In the genomic region with DNA sequence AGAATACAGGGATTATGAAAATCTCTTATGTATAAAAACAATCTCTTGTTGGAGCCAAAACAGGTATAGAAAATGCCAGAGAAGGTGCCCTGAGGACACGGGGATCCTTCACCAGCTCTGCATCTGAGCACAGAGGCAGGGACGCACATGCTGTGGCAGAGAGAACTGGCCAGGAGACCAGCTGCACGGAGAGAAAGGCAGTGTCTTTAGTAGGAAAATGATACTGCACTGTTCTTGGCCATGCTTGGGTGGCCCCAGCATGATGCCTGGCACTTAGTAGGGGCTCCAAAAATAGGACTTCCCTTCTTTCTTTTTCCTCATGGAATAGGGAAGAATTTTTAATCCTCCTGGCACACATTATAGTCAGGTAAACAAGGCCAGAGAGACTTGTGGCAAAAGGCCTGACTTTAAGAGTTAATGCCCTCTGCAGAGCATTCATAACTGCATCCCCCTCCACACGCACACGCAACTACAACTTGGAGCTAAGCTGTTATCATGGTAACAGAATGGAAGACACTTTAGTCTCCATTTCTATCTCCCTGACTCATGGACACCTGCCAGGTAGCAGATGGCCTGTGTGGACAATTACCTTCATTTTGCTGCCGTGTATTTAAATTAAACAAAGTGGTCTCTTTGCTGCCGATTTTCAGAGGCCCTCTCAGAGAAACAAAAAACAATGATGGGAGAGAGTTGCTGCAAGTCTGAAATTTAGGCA, we compare ENCODE assay signal across 11 cellular contexts. TPM values are rescaled to one million over a fixed set of nuclear protein-coding genes. Genes with fewer than 3 reads are reported as not detected.
DNase-seq lines count a peak whose midpoint lies in the region; ATAC-seq, FAIRE-seq and TF ChIP-seq lines count a peak whose summit lies in the region.
"Had no signal": no experiment of that assay in that cellular context is flagged by ENCODE, and none has a peak within 500 bp of the region (broad histone marks: within the 10 kb centered on the region; RNA-seq: fewer than 3 reads in every experiment).

No MANE protein-coding gene starts in this region.

- peak overlapping the region; percentile 43 for H3K27ac ChIP-seq in neural cell (ENCODE audit: low read length)
- H3K27ac ChIP-seq: sigmoid colon had no signal

- H3K4me2 ChIP-seq in neural cell (ENCODE audit: low read length): no peak overlapping the region

- no peak for DNase-seq in T-helper 2 cell treated with Interferon-gamma antibody and Interleukin-4, amounts not matched to agents 5 μg/mL and 100 μg/mL, for 36 hours (ENCODE audit: low spot score)
- DNase-seq in T-helper 2 cell (no peak), NCI-H1436 treated with DMSO at 0.1 percent for 48 hours (lab: John Stamatoyannopoulos, UW) (peak; percentile 57), NCI-H69 (lab: John Stamatoyannopoulos, UW) (peak; percentile 95), superior temporal gyrus (ENCODE audit: extremely low spot score) (no peak), urothelium cell line (ENCODE audit: low spot score) (no peak)
- DNase-seq: dermis blood vessel endothelial cell, natural killer cell, sigmoid colon had no signal

- no peaks in the 10 kb centered on the region for H3K9me3 ChIP-seq in neural cell (ENCODE audit: low read length)
- H3K9me3 ChIP-seq: sigmoid colon had no signal

- no peaks in the 10 kb centered on the region for H3K27me3 ChIP-seq in neural cell (ENCODE audit: insufficient read depth, low read depth, low read length)
- H3K27me3 ChIP-seq: sigmoid colon had no signal

- no peak for ATAC-seq in GM21529 (IDR thresholded peaks at IDR 0.05; ENCODE audit: unreplicated experiment)
- ATAC-seq: natural killer cell had no signal

- no peaks in the 10 kb centered on the region for H3K9me3 Mint-ChIP-seq in T-helper 2 cell treated with Interferon-gamma antibody and Interleukin-4, amounts not matched to agents 5 μg/mL and 100 μg/mL, for 36 hours
- H3K9me3 Mint-ChIP-seq: natural killer cell had no signal

- no peaks in the 10 kb centered on the region for H3K36me3 ChIP-seq in neural cell (ENCODE audit: insufficient read depth, low read length)
- H3K36me3 ChIP-seq: sigmoid colon had no signal

- H3K9ac ChIP-seq in neural cell (ENCODE audit: low read length): no peak overlapping the region

- no peaks in the 10 kb centered on the region for H3F3A ChIP-seq in neural cell (ENCODE audit: insufficient read depth, low read length, poor library complexity, severe bottlenecking)

- H3K27ac Mint-ChIP-seq in T-helper 2 cell treated with Interferon-gamma antibody and Interleukin-4, amounts not matched to agents 5 μg/mL and 100 μg/mL, for 36 hours: peak overlapping the region; percentile 50

- H3K4me3 Mint-ChIP-seq in T-helper 2 cell treated with Interferon-gamma antibody and Interleukin-4, amounts not matched to agents 5 μg/mL and 100 μg/mL, for 36 hours: no peak overlapping the region
- H3K4me3 Mint-ChIP-seq: natural killer cell had no signal

- no peak for TF ChIP-seq CTCF in neural cell (IDR thresholded peaks at IDR 0.05; ENCODE audit: poor library complexity, severe bottlenecking)

- no peak for TF ChIP-seq EP300 in neural cell (conservative IDR thresholded peaks at IDR 0.05; ENCODE audit: poor library complexity, severe bottlenecking)

- H3K79me2 ChIP-seq in neural cell (replicated peaks; ENCODE audit: insufficient read depth, low read length): no peaks in the 10 kb centered on the region

- no peak overlapping the region for H2AFZ ChIP-seq in neural cell (ENCODE audit: low read depth, low read length)

- H3K4me3 ChIP-seq in neural cell (ENCODE audit: low read length): no peak overlapping the region
- H3K4me3 ChIP-seq: sigmoid colon had no signal

- no peaks in the 10 kb centered on the region for H4K20me1 ChIP-seq in neural cell (ENCODE audit: insufficient read depth)

- FAIRE-seq in urothelium cell line (lab: Jason Lieb, UNC): no peak

- H3K36me3 Mint-ChIP-seq in T-helper 2 cell treated with Interferon-gamma antibody and Interleukin-4, amounts not matched to agents 5 μg/mL and 100 μg/mL, for 36 hours (ENCODE audit: low read depth): peaks cover 1% of the 10 kb centered on the region
- H3K36me3 Mint-ChIP-seq: natural killer cell had no signal

- H3K9me2 ChIP-seq in neural cell (ENCODE audit: insufficient read depth, low read length): no peaks in the 10 kb centered on the region

- H3K27me3 Mint-ChIP-seq in T-helper 2 cell treated with Interferon-gamma antibody and Interleukin-4, amounts not matched to agents 5 μg/mL and 100 μg/mL, for 36 hours (ENCODE audit: low read depth): no peaks in the 10 kb centered on the region

- no peak for TF ChIP-seq RAD21 in neural cell (conservative IDR thresholded peaks at IDR 0.05)

- peaks cover 28% of the 10 kb centered on the region for H3K4me1 Mint-ChIP-seq in T-helper 2 cell treated with Interferon-gamma antibody and Interleukin-4, amounts not matched to agents 5 μg/mL and 100 μg/mL, for 36 hours (ENCODE audit: low read depth)

TF ChIP-seq in neural cell, 6 proteins besides CTCF, POLR2A, EP300 and RAD21:
- no peak for TF ChIP-seq POLR2AphosphoS5 (IDR thresholded peaks at IDR 0.05)
- TF ChIP-seq EZH2 (IDR thresholded peaks at IDR 0.05; ENCODE audit: borderline replicate concordance, insufficient read depth, low read length, poor library complexity, severe bottlenecking): no peak
- TF ChIP-seq REST (IDR thresholded peaks at IDR 0.05; ENCODE audit: borderline replicate concordance): no peak
- TF ChIP-seq MXI1 (conservative IDR thresholded peaks at IDR 0.05; ENCODE audit: poor library complexity, severe bottlenecking): no peak
- no peak for TF ChIP-seq TAF1 (IDR thresholded peaks at IDR 0.05; ENCODE audit: low read depth)
- TF ChIP-seq SMC3 (conservative IDR thresholded peaks at IDR 0.05; ENCODE audit: poor library complexity): no peak

RNA-seq across cellular contexts. Expression of gene DNMT3A, which starts 59.7 kb away (rescaled TPM):
- 33.0 and 38.5 TPM in 2 replicates for polyA plus RNA-seq in neural cell
- 122 and 129 TPM in 2 replicates for polyA minus RNA-seq in neural cell

Comparison
In these comparisons a context has a peak if more than half of its experiments do, and no peak if none do; other contexts are left out.
1. DNase-seq: peak in NCI-H1436 treated with DMSO at 0.1 percent for 48 hours (single experiment) and NCI-H69 (single experiment); none in T-helper 2 cell treated with Interferon-gamma antibody and Interleukin-4, amounts not matched to agents 5 μg/mL and 100 μg/mL, for 36 hours (single experiment), T-helper 2 cell (0 of 5), superior temporal gyrus (single experiment) and urothelium cell line (single experiment).